ENCODE assay signal across 19 cellular contexts in the genomic region with DNA sequence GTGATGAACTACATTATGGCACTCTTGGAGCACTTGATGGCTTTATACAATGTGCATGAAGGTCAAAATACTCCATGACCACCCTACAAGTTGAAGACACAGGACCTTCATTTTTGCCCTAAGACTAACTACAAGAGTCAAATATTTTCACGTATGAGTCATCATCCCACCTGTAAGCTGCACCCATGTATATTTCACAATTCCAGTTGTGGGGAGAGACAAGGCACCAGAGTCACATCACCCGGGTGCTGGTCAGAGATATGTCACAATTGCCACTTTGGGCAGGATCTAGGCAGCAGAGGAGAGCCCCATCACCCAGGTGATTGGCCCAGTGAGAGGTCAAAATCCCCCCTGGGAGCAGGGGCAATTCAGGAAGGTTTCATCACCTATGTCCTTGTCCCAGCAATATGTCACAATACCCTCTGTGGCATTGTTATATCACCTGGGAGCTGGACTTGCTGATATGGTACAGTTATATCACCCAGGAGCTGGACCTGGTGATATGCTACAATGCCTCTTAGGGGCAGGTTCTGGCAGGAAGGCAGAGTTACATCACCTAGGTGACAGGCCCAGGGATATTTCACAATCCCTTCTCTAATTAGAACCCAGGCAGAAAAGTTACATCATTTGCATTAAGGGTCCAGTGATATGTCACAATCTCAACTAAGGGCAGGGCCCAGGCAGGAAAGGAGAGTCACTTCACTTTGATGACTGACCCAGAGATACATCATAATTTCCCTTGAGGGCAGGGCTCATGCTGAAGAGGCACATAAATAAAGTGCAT.
"Had no signal": no experiment of that assay in that cellular context is flagged by ENCODE, and none has a peak within 500 bp of the region (broad histone marks: within the 10 kb centered on the region; RNA-seq: fewer than 3 reads in every experiment).

No MANE protein-coding gene starts in this region.

- ATAC-seq: activated naive CD4-positive, alpha-beta T cell treated with anti-CD3 and anti-CD28 coated beads, Interleukin-2, amount 50 U/mL, for 72 hours; heart right ventricle; natural killer cell; psoas muscle; stimulated activated naive CD8-positive, alpha-beta T cell treated with anti-CD3 and anti-CD28 coated beads, Interleukin-15, Interleukin-2, amounts not matched to agents 100 U/mL and 50 U/mL, for 24 hours; WTC11 had no signal

- DNase-seq: activated gamma-delta T cell treated with Interleukin-2 at 50 U/mL for 16 hours; activated T-cell treated with anti-CD3 and anti-CD28 coated beads, Interleukin-2, amount 50 U/mL, for 1 hour; cerebellar nuclear complex; foreskin fibroblast; heart right ventricle; islet precursor cell; midbrain; natural killer cell; psoas muscle; stimulated activated CD4-positive, alpha-beta T cell treated with anti-CD3 and anti-CD28 coated beads, Interleukin-12 subunit alpha, Interleukin-12 subunit beta, amount 100 ng/mL, for 4 hours; stimulated activated CD4-positive, alpha-beta T cell treated with anti-CD3 and anti-CD28 coated beads, Interleukin-4, amount 100 ng/mL, for 4 hours; stimulated activated naive CD8-positive, alpha-beta T cell treated with anti-CD3 and anti-CD28 coated beads, Interleukin-15, Interleukin-2, amounts not matched to agents 100 U/mL and 50 U/mL, for 24 hours; T-helper 9 cell; thyroid gland had no signal

- H3K27me3 ChIP-seq: heart right ventricle, right atrium auricular region, thyroid gland had no signal

- H3K9me3 ChIP-seq: psoas muscle, right atrium auricular region, thyroid gland had no signal

- H3K36me3 ChIP-seq: heart right ventricle, right atrium auricular region, thyroid gland had no signal

- H3K4me3 ChIP-seq: coronary artery, heart right ventricle, psoas muscle, right atrium auricular region, thyroid gland had no signal

- H3K27ac ChIP-seq: coronary artery, heart right ventricle, psoas muscle, right atrium auricular region, thyroid gland had no signal

- FAIRE-seq: astrocyte had no signal

- H3K4me1 ChIP-seq: heart right ventricle, psoas muscle, right atrium auricular region, thyroid gland had no signal
